12 cellular contexts compared by ENCODE assay signal in genomic region chr15:94631608-94632007, GRCh38.
DNase-seq lines count a peak whose midpoint lies in the region; ATAC-seq and TF ChIP-seq lines count a peak whose summit lies in the region.
"Had no signal": no experiment of that assay in that cellular context is flagged by ENCODE, and none has a peak within 500 bp of the region (broad histone marks: within the 10 kb centered on the region; RNA-seq: fewer than 3 reads in every experiment).

No MANE protein-coding gene starts in this region.

- no peak overlapping the region for H3K4me3 ChIP-seq in upper lobe of right lung

- no peaks in the 10 kb centered on the region for H3K4me1 ChIP-seq in upper lobe of right lung

- intact Hi-C loops in activated naive CD4-positive, alpha-beta T cell treated with anti-CD3 and anti-CD28 coated beads for 36 hours (cut with micrococcal nuclease): no loop called here
- intact Hi-C loops in upper lobe of right lung (cut with DNase I): no loop called here

- CTCF ChIA-PET in activated naive CD4-positive, alpha-beta T cell treated with anti-CD3 and anti-CD28 coated beads for 36 hours (lab: Charles Lee): no interaction called here
- CTCF ChIA-PET in activated naive CD4-positive, alpha-beta T cell treated with anti-CD3 and anti-CD28 coated beads, Interleukin-2, amount 10 ng/mL, durations not matched to agents 7 days and 5 days (lab: Charles Lee): no interaction called here

- TF ChIP-seq CTCF in upper lobe of right lung (IDR thresholded peaks at IDR 0.05): no peak

- H3K36me3 ChIP-seq in upper lobe of right lung: no peaks in the 10 kb centered on the region

- no peaks in the 10 kb centered on the region for H3K36me3 Mint-ChIP-seq in activated naive CD4-positive, alpha-beta T cell treated with anti-CD3 and anti-CD28 coated beads for 36 hours (ENCODE audit: low read depth)
- H3K36me3 Mint-ChIP-seq in activated naive CD4-positive, alpha-beta T cell treated with anti-CD3 and anti-CD28 coated beads, Interleukin-2, amount 10 ng/mL, durations not matched to agents 7 days and 5 days: no peaks in the 10 kb centered on the region

- no peak overlapping the region for H3K27ac Mint-ChIP-seq in activated naive CD4-positive, alpha-beta T cell treated with anti-CD3 and anti-CD28 coated beads for 36 hours
- H3K27ac Mint-ChIP-seq in activated naive CD4-positive, alpha-beta T cell treated with anti-CD3 and anti-CD28 coated beads, Interleukin-2, amount 10 ng/mL, durations not matched to agents 7 days and 5 days: no peak overlapping the region
- H3K27ac Mint-ChIP-seq: progenitor cell of endocrine pancreas had no signal

- no peaks in the 10 kb centered on the region for H3K9me3 Mint-ChIP-seq in activated naive CD4-positive, alpha-beta T cell treated with anti-CD3 and anti-CD28 coated beads for 36 hours
- no peaks in the 10 kb centered on the region for H3K9me3 Mint-ChIP-seq in activated naive CD4-positive, alpha-beta T cell treated with anti-CD3 and anti-CD28 coated beads, Interleukin-2, amount 10 ng/mL, durations not matched to agents 7 days and 5 days

- H3K27ac ChIP-seq in upper lobe of right lung: no peak overlapping the region

- peaks cover 10% of the 10 kb centered on the region for H3K4me1 Mint-ChIP-seq in activated naive CD4-positive, alpha-beta T cell treated with anti-CD3 and anti-CD28 coated beads for 36 hours (ENCODE audit: low read depth)
- peaks cover 10% of the 10 kb centered on the region for H3K4me1 Mint-ChIP-seq in activated naive CD4-positive, alpha-beta T cell treated with anti-CD3 and anti-CD28 coated beads, Interleukin-2, amount 10 ng/mL, durations not matched to agents 7 days and 5 days

- H3K9me3 ChIP-seq in upper lobe of right lung: no peaks in the 10 kb centered on the region

- peaks cover 11% of the 10 kb centered on the region for H3K27me3 Mint-ChIP-seq in activated naive CD4-positive, alpha-beta T cell treated with anti-CD3 and anti-CD28 coated beads for 36 hours (ENCODE audit: low read depth)
- H3K27me3 Mint-ChIP-seq in activated naive CD4-positive, alpha-beta T cell treated with anti-CD3 and anti-CD28 coated beads, Interleukin-2, amount 10 ng/mL, durations not matched to agents 7 days and 5 days: peaks cover 19% of the 10 kb centered on the region

- no peak overlapping the region for H3K4me3 Mint-ChIP-seq in activated naive CD4-positive, alpha-beta T cell treated with anti-CD3 and anti-CD28 coated beads for 36 hours
- no peak overlapping the region for H3K4me3 Mint-ChIP-seq in activated naive CD4-positive, alpha-beta T cell treated with anti-CD3 and anti-CD28 coated beads, Interleukin-2, amount 10 ng/mL, durations not matched to agents 7 days and 5 days

- DNase-seq in activated naive CD4-positive, alpha-beta T cell treated with anti-CD3 and anti-CD28 coated beads for 36 hours: peak; percentile 17
- no peak for DNase-seq in activated naive CD4-positive, alpha-beta T cell treated with anti-CD3 and anti-CD28 coated beads, Interleukin-2, amount 10 ng/mL, durations not matched to agents 7 days and 5 days
- no peak for DNase-seq in upper lobe of right lung
- DNase-seq in NCI-H2196 treated with DMSO at 0.1 percent for 48 hours (lab: John Stamatoyannopoulos, UW; ENCODE audit: unreplicated experiment): no peak
- no peak for DNase-seq in activated CD4-positive, CD25-positive, alpha-beta regulatory T cell (lab: John Stamatoyannopoulos, UW)
- DNase-seq in amygdala (lab: John Stamatoyannopoulos, UW): no peak
- DNase-seq: ACHN; activated T-cell treated with anti-CD3 and anti-CD28 coated beads, Interleukin-2, amount 50 U/mL, for 48 hours; stimulated activated CD4-positive, alpha-beta T cell treated with anti-CD3 and anti-CD28 coated beads, Interleukin-4, amount 100 ng/mL, for 24 hours had no signal

- H3K27me3 ChIP-seq in upper lobe of right lung: no peaks in the 10 kb centered on the region

- ATAC-seq in HG02610 (IDR thresholded peaks at IDR 0.05; ENCODE audit: unreplicated experiment) (peak; percentile 87), HG03520 (IDR thresholded peaks at IDR 0.05; ENCODE audit: unreplicated experiment) (peak; percentile 73), upper lobe of right lung (peak; percentile 19)

Comparison
In these comparisons a context has a peak if more than half of its experiments do, and no peak if none do; other contexts are left out.
1. ATAC-seq: peak in every context shown above with its lines; median percentile 87 in HG02610; 73 in HG03520; 19 in upper lobe of right lung.